1 cellular context compared by ENCODE assay signal in genomic region chr1:56509713-56510641, GRCh38.
TF ChIP-seq lines count a peak whose summit lies in the region.

No MANE protein-coding gene starts in this region.

TF ChIP-seq in HepG2, 621 proteins besides CTCF, POLR2A, EP300 and RAD21 (continued from another document and continues in another):
- TF ChIP-seq ZNF646 (CRISPR knock-in tag; IDR thresholded peaks at IDR 0.05) (no peak), ARID2 (CRISPR knock-in tag; IDR thresholded peaks at IDR 0.05; ENCODE audit: borderline replicate concordance) (no peak), ONECUT2 (CRISPR knock-in tag; IDR thresholded peaks at IDR 0.05) (no peak), RFXAP (CRISPR knock-in tag; IDR thresholded peaks at IDR 0.05; ENCODE audit: borderline replicate concordance) (no peak), LCORL (IDR thresholded peaks at IDR 0.05) (no peak), LCORL (CRISPR knock-in tag; IDR thresholded peaks at IDR 0.05) (0 out of 2 replicates have a peak, but pooled peaks have one; percentile 44), TEF (CRISPR knock-in tag; IDR thresholded peaks at IDR 0.05) (no peak), TBX2 (CRISPR knock-in tag; IDR thresholded peaks at IDR 0.05; ENCODE audit: borderline replicate concordance) (peak; percentile 71), ZNF232 (CRISPR knock-in tag; IDR thresholded peaks at IDR 0.05; ENCODE audit: borderline replicate concordance) (0 out of 2 replicates have a peak, but pooled peaks have one; percentile 21), HMGA1 (CRISPR knock-in tag; conservative IDR thresholded peaks at IDR 0.05) (no peak), BHLHE40 (IDR thresholded peaks at IDR 0.05; ENCODE audit: low read length) (0 out of 2 replicates have a peak, but pooled peaks have one; percentile 32), SP5 (CRISPR knock-in tag; IDR thresholded peaks at IDR 0.05; ENCODE audit: borderline replicate concordance, low read depth) (no peak), ZNF878 (CRISPR knock-in tag; IDR thresholded peaks at IDR 0.05) (no peak), ZNF768 (CRISPR knock-in tag; IDR thresholded peaks at IDR 0.05) (no peak), KAT7 (CRISPR knock-in tag; IDR thresholded peaks at IDR 0.05; ENCODE audit: borderline replicate concordance) (no peak), EEA1 (CRISPR knock-in tag; IDR thresholded peaks at IDR 0.05; ENCODE audit: borderline replicate concordance) (no peak), ASH2L (IDR thresholded peaks at IDR 0.05; ENCODE audit: insufficient read length, low read depth, low read length) (peak; percentile 26), ARNTL (CRISPR knock-in tag; IDR thresholded peaks at IDR 0.05) (peak; percentile 18; the same call in 1 of the 2 replicates), TBP (CRISPR knock-in tag; IDR thresholded peaks at IDR 0.05) (no peak), TRIM24 (CRISPR knock-in tag; IDR thresholded peaks at IDR 0.05) (0 out of 2 replicates have a peak, but pooled peaks have one; percentile 28), AGO1 (IDR thresholded peaks at IDR 0.05; ENCODE audit: low read depth, low read length, poor library complexity, severe bottlenecking) (no peak), SOX5 (CRISPR knock-in tag; IDR thresholded peaks at IDR 0.05; ENCODE audit: borderline replicate concordance) (no peak; the same call in 1 of the 2 replicates), MYC (CRISPR knock-in tag; IDR thresholded peaks at IDR 0.05; ENCODE audit: borderline replicate concordance) (0 out of 2 replicates have a peak, but pooled peaks have one; percentile 18), RBAK (CRISPR knock-in tag; IDR thresholded peaks at IDR 0.05) (peak; percentile 46; the same call in 1 of the 2 replicates), ZFX (CRISPR knock-in tag; IDR thresholded peaks at IDR 0.05; ENCODE audit: low read depth) (peak; percentile 35; the same call in 1 of the 2 replicates), MLLT10 (CRISPR knock-in tag; IDR thresholded peaks at IDR 0.05) (0 out of 2 replicates have a peak, but pooled peaks have one; percentile 48), ZNF530 (CRISPR knock-in tag; IDR thresholded peaks at IDR 0.05; ENCODE audit: low read depth) (no peak), ZNF234 (CRISPR knock-in tag; conservative IDR thresholded peaks at IDR 0.05) (no peak), NAIF1 (CRISPR knock-in tag; IDR thresholded peaks at IDR 0.05; ENCODE audit: borderline replicate concordance) (no peak), ELF1 (CRISPR knock-in tag; IDR thresholded peaks at IDR 0.05) (no peak), ZBTB26 (CRISPR knock-in tag; IDR thresholded peaks at IDR 0.05; ENCODE audit: borderline replicate concordance) (no peak), NR2F1 (CRISPR knock-in tag; IDR thresholded peaks at IDR 0.05) (no peak), TIGD3 (CRISPR knock-in tag; IDR thresholded peaks at IDR 0.05; ENCODE audit: borderline replicate concordance) (no peak), MLXIP (CRISPR knock-in tag; IDR thresholded peaks at IDR 0.05; ENCODE audit: borderline replicate concordance) (no peak), ZNF761 (CRISPR knock-in tag; conservative IDR thresholded peaks at IDR 0.05) (0 out of 2 replicates have a peak, but pooled peaks have one; percentile 54), TEAD3 (CRISPR knock-in tag; optimal IDR thresholded peaks at IDR 0.05; ENCODE audit: borderline replicate concordance) (peak; percentile 32), ERF (CRISPR knock-in tag; IDR thresholded peaks at IDR 0.05) (no peak), IKZF1 (IDR thresholded peaks at IDR 0.05) (no peak), GATAD2A (CRISPR knock-in tag; IDR thresholded peaks at IDR 0.05) (peak; percentile 83), ZNF775 (CRISPR knock-in tag; IDR thresholded peaks at IDR 0.05; ENCODE audit: borderline replicate concordance) (no peak), DPF2 (CRISPR knock-in tag; IDR thresholded peaks at IDR 0.05; ENCODE audit: borderline replicate concordance, low read depth) (no peak), TRAFD1 (CRISPR knock-in tag; IDR thresholded peaks at IDR 0.05; ENCODE audit: borderline replicate concordance) (no peak), ZNF776 (CRISPR knock-in tag; IDR thresholded peaks at IDR 0.05) (no peak), CENPT (CRISPR knock-in tag; IDR thresholded peaks at IDR 0.05; ENCODE audit: low read depth) (no peak), ZFP91 (CRISPR knock-in tag; IDR thresholded peaks at IDR 0.05; ENCODE audit: borderline replicate concordance) (peak; percentile 99)
- TF ChIP-seq, protein P1, sequence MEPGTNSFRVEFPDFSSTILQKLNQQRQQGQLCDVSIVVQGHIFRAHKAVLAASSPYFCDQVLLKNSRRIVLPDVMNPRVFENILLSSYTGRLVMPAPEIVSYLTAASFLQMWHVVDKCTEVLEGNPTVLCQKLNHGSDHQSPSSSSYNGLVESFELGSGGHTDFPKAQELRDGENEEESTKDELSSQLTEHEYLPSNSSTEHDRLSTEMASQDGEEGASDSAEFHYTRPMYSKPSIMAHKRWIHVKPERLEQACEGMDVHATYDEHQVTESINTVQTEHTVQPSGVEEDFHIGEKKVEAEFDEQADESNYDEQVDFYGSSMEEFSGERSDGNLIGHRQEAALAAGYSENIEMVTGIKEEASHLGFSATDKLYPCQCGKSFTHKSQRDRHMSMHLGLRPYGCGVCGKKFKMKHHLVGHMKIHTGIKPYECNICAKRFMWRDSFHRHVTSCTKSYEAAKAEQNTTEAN (CRISPR knock-in tag; conservative IDR thresholded peaks at IDR 0.05) = no peak
- TF ChIP-seq, protein P2, sequence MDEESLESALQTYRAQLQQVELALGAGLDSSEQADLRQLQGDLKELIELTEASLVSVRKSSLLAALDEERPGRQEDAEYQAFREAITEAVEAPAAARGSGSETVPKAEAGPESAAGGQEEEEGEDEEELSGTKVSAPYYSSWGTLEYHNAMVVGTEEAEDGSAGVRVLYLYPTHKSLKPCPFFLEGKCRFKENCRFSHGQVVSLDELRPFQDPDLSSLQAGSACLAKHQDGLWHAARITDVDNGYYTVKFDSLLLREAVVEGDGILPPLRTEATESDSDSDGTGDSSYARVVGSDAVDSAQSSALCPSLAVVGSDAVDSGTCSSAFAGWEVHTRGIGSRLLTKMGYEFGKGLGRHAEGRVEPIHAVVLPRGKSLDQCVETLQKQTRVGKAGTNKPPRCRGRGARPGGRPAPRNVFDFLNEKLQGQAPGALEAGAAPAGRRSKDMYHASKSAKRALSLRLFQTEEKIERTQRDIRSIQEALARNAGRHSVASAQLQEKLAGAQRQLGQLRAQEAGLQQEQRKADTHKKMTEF (CRISPR knock-in tag; IDR thresholded peaks at IDR 0.05) = no peak
